24 cellular contexts compared by ENCODE assay signal in genomic region chr22:35743466-35743865, GRCh38. TPM values are rescaled to one million over a fixed set of nuclear protein-coding genes. Genes with fewer than 3 reads are reported as not detected.
DNase-seq lines count a peak whose midpoint lies in the region; ATAC-seq, FAIRE-seq and TF ChIP-seq lines count a peak whose summit lies in the region.
"Had no signal": no experiment of that assay in that cellular context is flagged by ENCODE, and none has a peak within 500 bp of the region (broad histone marks: within the 10 kb centered on the region; RNA-seq: fewer than 3 reads in every experiment).

No MANE protein-coding gene starts in this region.

- no peaks in the 10 kb centered on the region for H3K9me3 ChIP-seq in AG04450 (ENCODE audit: control insufficient read depth, insufficient read depth, low read length)
- H3K9me3 ChIP-seq in astrocyte (ENCODE audit: insufficient read depth, low read depth, low read length), result no peaks in the 10 kb centered on the region
- no peaks in the 10 kb centered on the region for H3K9me3 ChIP-seq in mesodermal cell (ENCODE audit: control insufficient read depth, low read length)
- H3K9me3 ChIP-seq: ascending aorta, colonic mucosa had no signal

- H3K4me1 Mint-ChIP-seq in GM23338 (peaks cover 59% of the 10 kb centered on the region), astrocyte (ENCODE audit: low read depth, unreplicated experiment) (peaks cover 33% of the 10 kb centered on the region)

- no peaks in the 10 kb centered on the region for H3F3A ChIP-seq in GM23338 (replicated peaks; ENCODE audit: low read depth)

- H4K20me1 ChIP-seq in GM23338 (replicated peaks; ENCODE audit: insufficient read depth) (0 out of 2 replicates have a peak, but pooled peaks cover 4% of the 10 kb centered on the region), astrocyte (ENCODE audit: insufficient read depth, low read length) (peaks cover 28% of the 10 kb centered on the region)

- H3K36me3 ChIP-seq in GM23338 (ENCODE audit: insufficient read depth), result no peaks in the 10 kb centered on the region
- H3K36me3 ChIP-seq in astrocyte (ENCODE audit: insufficient read depth, low read length), result peaks cover 30% of the 10 kb centered on the region
- peaks cover 73% of the 10 kb centered on the region for H3K36me3 ChIP-seq in mesodermal cell (ENCODE audit: control insufficient read depth, insufficient read depth, low read length)
- H3K36me3 ChIP-seq: colonic mucosa had no signal

- no peak overlapping the region for H3K4me3 ChIP-seq in AG04450 (ENCODE audit: low read depth, low read length)
- H3K4me3 ChIP-seq in GM23338, result no peak overlapping the region
- H3K4me3 ChIP-seq in astrocyte (ENCODE audit: insufficient read depth, low read depth, low read length), result no peak overlapping the region
- H3K4me3 ChIP-seq in mesodermal cell (ENCODE audit: extremely low read depth, insufficient read depth, low read length, poor library complexity, severe bottlenecking), result no peak overlapping the region
- H3K4me3 ChIP-seq: ascending aorta, colonic mucosa had no signal

- no peaks in the 10 kb centered on the region for H3K27me3 ChIP-seq in AG04450 (ENCODE audit: control insufficient read depth, insufficient read depth, low read length)
- no peaks in the 10 kb centered on the region for H3K27me3 ChIP-seq in GM23338 (ENCODE audit: insufficient read depth)
- H3K27me3 ChIP-seq in astrocyte (ENCODE audit: insufficient read depth, low read length), result no peaks in the 10 kb centered on the region
- H3K27me3 ChIP-seq: ascending aorta, colonic mucosa had no signal

- H3K4me1 ChIP-seq in GM23338 (ENCODE audit: insufficient read depth), result peaks cover 32% of the 10 kb centered on the region
- H3K4me1 ChIP-seq in astrocyte (ENCODE audit: insufficient read depth, low read length), result peaks cover 36% of the 10 kb centered on the region
- H3K4me1 ChIP-seq in mesodermal cell (ENCODE audit: control insufficient read depth, insufficient read depth, low read length, poor library complexity, severe bottlenecking), result peaks cover 46% of the 10 kb centered on the region
- H3K4me1 ChIP-seq: colonic mucosa had no signal

- POLR2A ChIA-PET in AG04450 (lab: Yijun Ruan, JAX), result no interaction called here

- H3K79me2 ChIP-seq in GM23338 (replicated peaks; ENCODE audit: insufficient read depth) (0 out of 2 replicates have a peak, but pooled peaks cover 3% of the 10 kb centered on the region), astrocyte (ENCODE audit: insufficient read depth, low read length) (no peaks in the 10 kb centered on the region)

- H3K9ac ChIP-seq in astrocyte (ENCODE audit: low read length), result peak overlapping the region; percentile 44

- H3K9me2 ChIP-seq in GM23338 (ENCODE audit: insufficient read depth), result no peaks in the 10 kb centered on the region

- H3K4me3 Mint-ChIP-seq in GM23338 (no peak overlapping the region), astrocyte (ENCODE audit: unreplicated experiment) (no peak overlapping the region)
- H3K4me3 Mint-ChIP-seq: activated CD8-positive, alpha-beta T cell treated with anti-CD3 and anti-CD28 coated beads, Interleukin-2, amount 10 ng/mL, durations not matched to agents 7 days and 5 days; activated naive CD4-positive, alpha-beta T cell treated with anti-CD3 and anti-CD28 coated beads for 36 hours; activated T-cell treated with anti-CD3 and anti-CD28 coated beads, Interleukin-2, amount 50 U/mL, for 4 hours; CD8-positive, alpha-beta T cell; mesothelial cell of epicardium; nephron progenitor cell; T-helper 2 cell treated with Interferon-gamma antibody and Interleukin-4, amounts not matched to agents 5 μg/mL and 100 μg/mL, for 36 hours had no signal

- CTCF ChIA-PET in AG04450 (lab: Charles Lee), result no interaction called here

- ATAC-seq in GM23338 (no peak), HG03175 (IDR thresholded peaks at IDR 0.05; ENCODE audit: unreplicated experiment) (no peak), HG02840 (IDR thresholded peaks at IDR 0.05; ENCODE audit: low FRiP score, unreplicated experiment) (no peak)
- ATAC-seq: activated CD8-positive, alpha-beta T cell treated with anti-CD3 and anti-CD28 coated beads, Interleukin-2, amount 10 ng/mL, durations not matched to agents 7 days and 5 days; activated T-cell treated with anti-CD3 and anti-CD28 coated beads, Interleukin-2, amount 50 U/mL, for 4 hours; CD8-positive, alpha-beta T cell had no signal

- no peak for DNase-seq in AG04450 (ENCODE audit: low read depth, low spot score)
- peak; percentile 37 for DNase-seq in GM23338 (ENCODE audit: low spot score)
- no peak for DNase-seq in astrocyte (ENCODE audit: low read depth)
- no peak for DNase-seq in inferior parietal cortex (ENCODE audit: extremely low spot score)
- DNase-seq in DMS153 treated with DMSO at 0.1 percent for 48 hours (lab: John Stamatoyannopoulos, UW; ENCODE audit: unreplicated experiment), result no peak
- DNase-seq: activated CD4-positive, CD25-positive, alpha-beta regulatory T cell; activated CD8-positive, alpha-beta T cell treated with anti-CD3 and anti-CD28 coated beads, Interleukin-2, amount 10 ng/mL, durations not matched to agents 7 days and 5 days; activated naive CD4-positive, alpha-beta T cell treated with anti-CD3 and anti-CD28 coated beads for 36 hours; activated T-cell treated with anti-CD3 and anti-CD28 coated beads, Interleukin-2, amount 50 U/mL, for 4 hours; CD8-positive, alpha-beta T cell; colonic mucosa; foreskin melanocyte; NCI-H524 treated with DMSO at 0.1 percent for 48 hours; nephron progenitor cell; SHP77 treated with DMSO at 0.1 percent for 48 hours; stimulated activated CD4-positive, alpha-beta T cell treated with anti-CD3 and anti-CD28 coated beads, Interleukin-12 subunit alpha, Interleukin-12 subunit beta, amount 100 ng/mL, for 4 hours had no signal

- H3K4me2 ChIP-seq in GM23338, result no peak overlapping the region
- peak overlapping the region; percentile 74 for H3K4me2 ChIP-seq in astrocyte (ENCODE audit: low read length)

- peaks cover 5% of the 10 kb centered on the region for H3K27me3 Mint-ChIP-seq in GM23338 (ENCODE audit: insufficient read depth, low read depth, poor library complexity)
- H3K27me3 Mint-ChIP-seq in astrocyte (ENCODE audit: low read depth, unreplicated experiment), result no peaks in the 10 kb centered on the region
- H3K27me3 Mint-ChIP-seq: progenitor cell of endocrine pancreas had no signal

- H3K27ac Mint-ChIP-seq in GM23338 (no peak overlapping the region), astrocyte (ENCODE audit: unreplicated experiment) (peak overlapping the region; percentile 14)
- H3K27ac Mint-ChIP-seq: activated CD8-positive, alpha-beta T cell treated with anti-CD3 and anti-CD28 coated beads, Interleukin-2, amount 10 ng/mL, durations not matched to agents 7 days and 5 days; activated naive CD4-positive, alpha-beta T cell treated with anti-CD3 and anti-CD28 coated beads for 36 hours; CD8-positive, alpha-beta T cell; T-helper 2 cell treated with Interferon-gamma antibody and Interleukin-4, amounts not matched to agents 5 μg/mL and 100 μg/mL, for 36 hours had no signal

- H3K9me3 Mint-ChIP-seq in GM23338, result no peaks in the 10 kb centered on the region
- no peaks in the 10 kb centered on the region for H3K9me3 Mint-ChIP-seq in astrocyte (ENCODE audit: unreplicated experiment)
- H3K9me3 Mint-ChIP-seq: activated naive CD4-positive, alpha-beta T cell treated with anti-CD3 and anti-CD28 coated beads for 36 hours; activated T-cell treated with anti-CD3 and anti-CD28 coated beads, Interleukin-2, amount 50 U/mL, for 4 hours; CD8-positive, alpha-beta T cell; mesothelial cell of epicardium; nephron progenitor cell; T-helper 2 cell treated with Interferon-gamma antibody and Interleukin-4, amounts not matched to agents 5 μg/mL and 100 μg/mL, for 36 hours had no signal

- WGBS in mesodermal cell (ENCODE audit: insufficient coverage in 2 of 2), 2 experiments, result no CpG with 5 or more reads among the region's 5 CpGs

- H3K36me3 Mint-ChIP-seq in GM23338 (ENCODE audit: low read depth) (peaks cover 29% of the 10 kb centered on the region), astrocyte (ENCODE audit: low read depth, unreplicated experiment) (peaks cover 12% of the 10 kb centered on the region)
- H3K36me3 Mint-ChIP-seq: CD8-positive, alpha-beta T cell had no signal

- H3K27ac ChIP-seq in AG04450 (ENCODE audit: low read depth, low read length), result peak overlapping the region; percentile 22
- no peak overlapping the region for H3K27ac ChIP-seq in GM23338 (ENCODE audit: low read depth)
- peak overlapping the region; percentile 93 for H3K27ac ChIP-seq in astrocyte (ENCODE audit: low read depth, low read length)
- peak overlapping the region; percentile 87 for H3K27ac ChIP-seq in mesodermal cell (ENCODE audit: low read depth, low read length, severe bottlenecking)
- H3K27ac ChIP-seq: ascending aorta, colonic mucosa had no signal

- H2AFZ ChIP-seq in GM23338 (no peak overlapping the region), astrocyte (ENCODE audit: low read depth, low read length) (no peak overlapping the region)

- no peak for FAIRE-seq in astrocyte (lab: Jason Lieb, UNC)

- TF ChIP-seq CTCF in AG04450 (IDR thresholded peaks at IDR 0.05; ENCODE audit: low read depth, low read length) (no peak), GM23338 (conservative IDR thresholded peaks at IDR 0.05; ENCODE audit: low read depth in 2 of 2) (no peak), astrocyte (IDR thresholded peaks at IDR 0.05; ENCODE audit: insufficient read depth, low read depth, low read length) (no peak)

TF ChIP-seq in GM23338, 12 proteins besides CTCF, POLR2A, EP300 and RAD21 (continues in another document):
- no peak for TF ChIP-seq EZH2phosphoT487 (IDR thresholded peaks at IDR 0.05; ENCODE audit: unreplicated experiment)

RNA-seq across cellular contexts. Expression of gene APOL5, which starts 25.8 kb away (rescaled TPM):
- 0.07 and 0.14 TPM in 2 replicates for polyA plus RNA-seq in AG04450 (2011; rRNA removed)
- 0.60 TPM in 1 of 2 replicates, not detected in the other for polyA minus RNA-seq in AG04450 (2011; rRNA and poly(A)+ RNA removed)
- total RNA-seq in GM23338 (2014; rRNA removed; shearing (Covaris generic)), result not detected in 2 replicates
- not detected in 2 replicates for polyA plus RNA-seq in GM23338 (2016; fragmentation: Nextera tagmentation; extraction: Ambion mirVana)
- not detected in 2 replicates for total RNA-seq in astrocyte
- not detected for polyA plus RNA-seq in mesodermal cell (2013, experiment 1 of 2)
- not detected for polyA plus RNA-seq in mesodermal cell (2013, experiment 2 of 2)
- total RNA-seq: activated CD8-positive, alpha-beta T cell treated with anti-CD3 and anti-CD28 coated beads, Interleukin-2, amount 10 ng/mL, durations not matched to agents 7 days and 5 days; activated naive CD4-positive, alpha-beta T cell treated with anti-CD3 and anti-CD28 coated beads for 36 hours; activated T-cell treated with anti-CD3 and anti-CD28 coated beads, Interleukin-2, amount 50 U/mL, for 4 hours; ascending aorta; CD8-positive, alpha-beta T cell; colonic mucosa; mesothelial cell of epicardium; progenitor cell of endocrine pancreas; temporal lobe had no signal
